ENCODE assay signal across 1 cellular context in genomic region chr1:110346690-110347089, GRCh38.
TF ChIP-seq lines count a peak whose summit lies in the region.

No MANE protein-coding gene starts in this region.

TF ChIP-seq in HepG2, 621 proteins besides CTCF, POLR2A, EP300 and RAD21:
- TF ChIP-seq MED13 (CRISPR knock-in tag; IDR thresholded peaks at IDR 0.05) (no peak), ZNF296 (CRISPR knock-in tag; conservative IDR thresholded peaks at IDR 0.05) (no peak), CCDC6 (CRISPR knock-in tag; IDR thresholded peaks at IDR 0.05) (no peak), NFE2L1 (CRISPR knock-in tag; IDR thresholded peaks at IDR 0.05; ENCODE audit: borderline replicate concordance) (no peak)
